2 cellular contexts compared by ENCODE assay signal in genomic region chr5:62627121-62627520, GRCh38.
TF ChIP-seq lines count a peak whose summit lies in the region.

No MANE protein-coding gene starts in this region.

TF ChIP-seq in GM23338, 12 proteins besides CTCF, POLR2A, EP300 and RAD21:
- peak; percentile 23; the same call in 1 of the 2 replicates for TF ChIP-seq ZNF462 (CRISPR knock-in tag; IDR thresholded peaks at IDR 0.05)
- no peak for TF ChIP-seq ZNF114 (CRISPR knock-in tag; IDR thresholded peaks at IDR 0.05)
- TF ChIP-seq REST (IDR thresholded peaks at IDR 0.05; ENCODE audit: unreplicated experiment) = no peak
- no peak for TF ChIP-seq ETS1 (IDR thresholded peaks at IDR 0.05)
- TF ChIP-seq ZNF331 (CRISPR knock-in tag; IDR thresholded peaks at IDR 0.05; ENCODE audit: low read depth) = no peak
- TF ChIP-seq POLR2AphosphoS5 (IDR thresholded peaks at IDR 0.05; ENCODE audit: low read depth) = no peak
- TF ChIP-seq EZH2phosphoT487 (IDR thresholded peaks at IDR 0.05; ENCODE audit: unreplicated experiment) = no peak
- no peak for TF ChIP-seq NANOG (IDR thresholded peaks at IDR 0.05; ENCODE audit: borderline replicate concordance)

TF ChIP-seq in H1, 55 proteins besides CTCF, POLR2A, EP300 and RAD21:
- TF ChIP-seq KDM4A (IDR thresholded peaks at IDR 0.05; ENCODE audit: low read depth, low read length, severe bottlenecking) (no peak), SAP30 (IDR thresholded peaks at IDR 0.05; ENCODE audit: insufficient read depth, insufficient replicate concordance, low read length) (no peak), SP2 (IDR thresholded peaks at IDR 0.05; ENCODE audit: low read length) (no peak), CTBP2 (IDR thresholded peaks at IDR 0.05; ENCODE audit: borderline replicate concordance, insufficient read depth, insufficient read length, low read length) (no peak), SIRT6 (IDR thresholded peaks at IDR 0.05; ENCODE audit: low read length) (no peak), GTF2F1 (IDR thresholded peaks at IDR 0.05; ENCODE audit: borderline replicate concordance, low read depth, low read length) (no peak), MAX (IDR thresholded peaks at IDR 0.05) (0 out of 2 replicates have a peak, but pooled peaks have one; percentile 31), MAFK (IDR thresholded peaks at IDR 0.05; ENCODE audit: low read depth, low read length) (no peak)
